ENCODE assay signal across 16 cellular contexts in the genomic region with DNA sequence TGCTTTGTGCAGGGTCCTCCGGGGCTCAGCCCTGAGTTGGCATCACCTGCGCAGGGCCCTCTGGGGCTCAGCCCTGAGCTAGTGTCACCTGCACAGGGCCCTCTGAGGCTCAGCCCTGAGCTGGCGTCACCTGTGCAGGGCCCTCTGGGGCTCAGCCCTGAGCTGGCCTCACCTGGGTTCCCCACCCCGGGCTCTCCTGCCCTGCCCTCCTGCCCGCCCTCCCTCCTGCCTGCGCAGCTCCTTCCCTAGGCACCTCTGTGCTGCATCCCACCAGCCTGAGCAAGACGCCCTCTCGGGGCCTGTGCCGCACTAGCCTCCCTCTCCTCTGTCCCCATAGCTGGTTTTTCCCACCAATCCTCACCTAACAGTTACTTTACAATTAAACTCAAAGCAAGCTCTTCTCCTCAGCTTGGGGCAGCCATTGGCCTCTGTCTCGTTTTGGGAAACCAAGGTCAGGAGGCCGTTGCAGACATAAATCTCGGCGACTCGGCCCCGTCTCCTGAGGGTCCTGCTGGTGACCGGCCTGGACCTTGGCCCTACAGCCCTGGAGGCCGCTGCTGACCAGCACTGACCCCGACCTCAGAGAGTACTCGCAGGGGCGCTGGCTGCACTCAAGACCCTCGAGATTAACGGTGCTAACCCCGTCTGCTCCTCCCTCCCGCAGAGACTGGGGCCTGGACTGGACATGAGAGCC. TPM values are rescaled to one million over a fixed set of nuclear protein-coding genes. Genes with fewer than 3 reads are reported as not detected.
A peak's percentile ranks its signal among the peaks of the same experiment; 100 is the strongest.
DNase-seq lines count a peak whose midpoint lies in the region; ATAC-seq, FAIRE-seq and TF ChIP-seq lines count a peak whose summit lies in the region.
"Had no signal": no experiment of that assay in that cellular context is flagged by ENCODE, and none has a peak within 500 bp of the region (broad histone marks: within the 10 kb centered on the region; RNA-seq: fewer than 3 reads in every experiment).

No MANE protein-coding gene starts in this region.

- H3K9me3 Mint-ChIP-seq in endothelial cell (ENCODE audit: unreplicated experiment) (no peaks in the 10 kb centered on the region), nephron progenitor cell (peaks cover 8% of the 10 kb centered on the region)

- no peaks in the 10 kb centered on the region for H3K4me1 Mint-ChIP-seq in endothelial cell (ENCODE audit: unreplicated experiment)
- peaks cover 26% of the 10 kb centered on the region for H3K4me1 Mint-ChIP-seq in nephron progenitor cell
- H3K4me1 Mint-ChIP-seq: central memory CD8-positive, alpha-beta T cell had no signal

- intact Hi-C loops in Right ventricle myocardium inferior (cut with DNase I) = no loop called here
- intact Hi-C loops in vagina (cut with DNase I) = no loop called here

- H3K27me3 Mint-ChIP-seq in endothelial cell (ENCODE audit: unreplicated experiment) (peaks cover 2% of the 10 kb centered on the region), nephron progenitor cell (ENCODE audit: low read depth, poor library complexity) (peaks cover 4% of the 10 kb centered on the region)
- H3K27me3 Mint-ChIP-seq: central memory CD8-positive, alpha-beta T cell had no signal

- TF ChIP-seq CTCF in cardiac muscle cell (IDR thresholded peaks at IDR 0.05; ENCODE audit: low read depth, low read length) (no peak), endothelial cell (IDR thresholded peaks at IDR 0.05; ENCODE audit: unreplicated experiment) (no peak), nephron progenitor cell (IDR thresholded peaks at IDR 0.05) (no peak), vagina (IDR thresholded peaks at IDR 0.05) (no peak)

- TF ChIP-seq POLR2A in vagina (IDR thresholded peaks at IDR 0.05) (no peak), GM12891 (IDR thresholded peaks at IDR 0.05; ENCODE audit: low read depth, low read length) (no peak)

- ATAC-seq in Right ventricle myocardium inferior = no peak
- ATAC-seq in GM18498 (IDR thresholded peaks at IDR 0.05; ENCODE audit: unreplicated experiment) = no peak
- ATAC-seq: GM12878, left colon had no signal

- no peaks in the 10 kb centered on the region for H3K9me3 ChIP-seq in cardiac muscle cell (ENCODE audit: low read depth)
- H3K9me3 ChIP-seq in vagina = no peaks in the 10 kb centered on the region
- H3K9me3 ChIP-seq: SJCRH30 had no signal

- no peak for FAIRE-seq in GM12891 (lab: Jason Lieb, UNC)
- FAIRE-seq: GM12878 had no signal

- H3K27ac Mint-ChIP-seq in endothelial cell (ENCODE audit: unreplicated experiment) (peak overlapping the region; percentile 50), nephron progenitor cell (peak overlapping the region; percentile 76)

- no peak overlapping the region for H3K4me3 ChIP-seq in cardiac muscle cell
- no peak overlapping the region for H3K4me3 ChIP-seq in vagina
- H3K4me3 ChIP-seq: GM12878, SJCRH30 had no signal

- peak overlapping the region; percentile 60 for H3K27ac ChIP-seq in cardiac muscle cell
- no peak overlapping the region for H3K27ac ChIP-seq in vagina
- H3K27ac ChIP-seq: SJCRH30 had no signal

- H3K4me3 Mint-ChIP-seq in endothelial cell (ENCODE audit: unreplicated experiment) = no peak overlapping the region
- H3K4me3 Mint-ChIP-seq in nephron progenitor cell = peak overlapping the region; percentile 2
- H3K4me3 Mint-ChIP-seq: central memory CD8-positive, alpha-beta T cell had no signal

- no peaks in the 10 kb centered on the region for H3K36me3 ChIP-seq in cardiac muscle cell
- peaks cover 0 to 30% of the 10 kb centered on the region in 2 donors for H3K36me3 ChIP-seq in vagina
- H3K36me3 ChIP-seq: SJCRH30 had no signal

- H3K4me1 ChIP-seq in cardiac muscle cell (ENCODE audit: low read depth) (no peaks in the 10 kb centered on the region), vagina (no peaks in the 10 kb centered on the region)
- H3K4me1 ChIP-seq: SJCRH30 had no signal

- DNase-seq in cardiac muscle cell (ENCODE audit: low read depth in 1 of 2, low spot score in 1 of 2) = no peak
- no peak for DNase-seq in Right ventricle myocardium inferior (ENCODE audit: missing footprints)
- no peak for DNase-seq in endothelial cell (ENCODE audit: low spot score)
- DNase-seq in nephron progenitor cell = peak; percentile 48
- DNase-seq in vagina (ENCODE audit: extremely low spot score in 2 of 2) = peak; percentile 87 to 93
- no peak for DNase-seq in GM12891 (ENCODE audit: insufficient read length, low spot score)
- no peak for DNase-seq in T-helper 1 cell
- DNase-seq: activated CD4-positive, alpha-beta T cell treated with anti-CD3 and anti-CD28 coated beads, Interleukin-2, amount 50 U/mL, for 1 hour; GOT3; Karpas-422; stimulated activated CD4-positive, alpha-beta T cell treated with anti-CD3 and anti-CD28 coated beads, Interleukin-15, amount 100 ng/mL, for 24 hours had no signal

- H3K36me3 Mint-ChIP-seq in endothelial cell (ENCODE audit: low read depth, unreplicated experiment) (peaks cover 5% of the 10 kb centered on the region), nephron progenitor cell (ENCODE audit: low read depth) (peaks cover 11% of the 10 kb centered on the region)

- H3K27me3 ChIP-seq in cardiac muscle cell = no peaks in the 10 kb centered on the region
- no peaks in the 10 kb centered on the region for H3K27me3 ChIP-seq in vagina
- H3K27me3 ChIP-seq: SJCRH30 had no signal

TF ChIP-seq in GM12891, 5 proteins besides CTCF, POLR2A, EP300 and RAD21:
- TF ChIP-seq TAF1 (IDR thresholded peaks at IDR 0.05; ENCODE audit: low read depth, low read length) (no peak), SPI1 (IDR thresholded peaks at IDR 0.05; ENCODE audit: low read depth, low read length) (no peak), PAX5 (IDR thresholded peaks at IDR 0.05; ENCODE audit: insufficient read depth, low read length, severe bottlenecking) (no peak), POU2F2 (IDR thresholded peaks at IDR 0.05; ENCODE audit: low read depth, low read length) (no peak), POLR2AphosphoS5 (IDR thresholded peaks at IDR 0.05; ENCODE audit: low read depth, low read length) (no peak)

RNA-seq across cellular contexts. Expression of a gene that starts 22.7 kb away (rescaled TPM):
- total RNA-seq in cardiac muscle cell (499 and 605 TPM in 2 replicates), Right ventricle myocardium inferior (228 TPM), endothelial cell (ENCODE audit: unreplicated experiment) (65.5 TPM), vagina (520 TPM)
- polyA plus RNA-seq in cardiac muscle cell = 245 and 279 TPM in 2 replicates
- 3.0 TPM for polyA plus RNA-seq in GM12891 (2012; ENCODE audit: low read depth, missing spikeins)

Comparison
In these comparisons a context has a peak if more than half of its experiments do, and no peak if none do; other contexts are left out.
1. DNase-seq: peak in nephron progenitor cell (single experiment) and vagina (2 of 2); none in cardiac muscle cell (0 of 2), Right ventricle myocardium inferior (single experiment), endothelial cell (single experiment), GM12891 (single experiment) and T-helper 1 cell (0 of 5).